Comparison of ENCODE assay signal across 1 cellular context in genomic region chr20:32446301-32447100, GRCh38.
TF ChIP-seq lines count a peak whose summit lies in the region.

No MANE protein-coding gene starts in this region.

TF ChIP-seq in WTC11, 78 proteins besides CTCF, POLR2A, EP300 and RAD21 (continued from another document):
- TF ChIP-seq E2F5 (CRISPR knock-in tag; IDR thresholded peaks at IDR 0.05) (no peak), ARID4B (CRISPR knock-in tag; IDR thresholded peaks at IDR 0.05; ENCODE audit: borderline replicate concordance) (no peak), ZNF232 (CRISPR knock-in tag; IDR thresholded peaks at IDR 0.05) (no peak), E2F4 (CRISPR knock-in tag; IDR thresholded peaks at IDR 0.05; ENCODE audit: borderline replicate concordance, low read depth) (no peak)
